In genomic region chr5:43469671-43470396, GRCh38 we compare ENCODE assay signal across 18 cellular contexts. TPM values are rescaled to one million over a fixed set of nuclear protein-coding genes. Genes with fewer than 3 reads are reported as not detected.
DNase-seq lines count a peak whose midpoint lies in the region; ATAC-seq and TF ChIP-seq lines count a peak whose summit lies in the region.
"Had no signal": no experiment of that assay in that cellular context is flagged by ENCODE, and none has a peak within 500 bp of the region (broad histone marks: within the 10 kb centered on the region; RNA-seq: fewer than 3 reads in every experiment).

No MANE protein-coding gene starts in this region.

- no peak overlapping the region for H3K27ac ChIP-seq in endodermal cell (ENCODE audit: low read depth, low read length)
- H3K27ac ChIP-seq in mesendoderm (ENCODE audit: low read depth, low read length), result no peak overlapping the region
- H3K27ac ChIP-seq: SJCRH30 had no signal

- peak overlapping the region; percentile 3 for H3K56ac ChIP-seq in mesendoderm (ENCODE audit: low read length)

- H3K4me1 Mint-ChIP-seq in endodermal cell, result no peaks in the 10 kb centered on the region

- H3K36me3 ChIP-seq in endodermal cell (ENCODE audit: control insufficient read depth, insufficient read depth, low read length) (peaks cover 36% of the 10 kb centered on the region), mesendoderm (ENCODE audit: control insufficient read depth, insufficient read depth, low read length) (no peaks in the 10 kb centered on the region)
- H3K36me3 ChIP-seq: BE2C had no signal

- no peaks in the 10 kb centered on the region for H3K27me3 ChIP-seq in endodermal cell (ENCODE audit: control insufficient read depth, insufficient read depth, low read length, poor library complexity, severe bottlenecking)
- H3K27me3 ChIP-seq in mesendoderm (ENCODE audit: insufficient read depth, low read length, poor library complexity), result no peaks in the 10 kb centered on the region
- H3K27me3 ChIP-seq: BE2C, SJCRH30 had no signal

- no peak overlapping the region for H3K4me3 Mint-ChIP-seq in endodermal cell
- H3K4me3 Mint-ChIP-seq: CD8-positive, alpha-beta T cell had no signal

- no peak overlapping the region for H3K4ac ChIP-seq in mesendoderm (ENCODE audit: low read depth, low read length)

- H4K5ac ChIP-seq in mesendoderm (ENCODE audit: low read length), result no peak overlapping the region

- no peak overlapping the region for H4K8ac ChIP-seq in mesendoderm (ENCODE audit: low read depth, low read length)

- no peak overlapping the region for H2BK15ac ChIP-seq in mesendoderm (replicated peaks; ENCODE audit: low read depth)

- WGBS in endodermal cell (ENCODE audit: insufficient coverage in 1 of 2, insufficient read length in 1 of 2), 2 experiments, result 83 to 89% methylated on average over 4 to 6 of the region's 6 CpGs
- no CpG with 5 or more reads among the region's 6 CpGs for WGBS in mesendoderm (ENCODE audit: extremely low coverage, insufficient coverage, low lambda C conversion rate)

- no peak for ATAC-seq in HG03159 (IDR thresholded peaks at IDR 0.05; ENCODE audit: unreplicated experiment)
- ATAC-seq: CD8-positive, alpha-beta T cell had no signal

- no peaks in the 10 kb centered on the region for H3K79me1 ChIP-seq in mesendoderm (ENCODE audit: low read length)

- TF ChIP-seq RAD21 in Ishikawa (IDR thresholded peaks at IDR 0.05; ENCODE audit: low read depth), result peak; percentile 26; the same call in 1 of the 2 replicates

- H2BK5ac ChIP-seq in mesendoderm (ENCODE audit: low read length), result no peak overlapping the region

- H3K9me3 Mint-ChIP-seq in endodermal cell, result peaks cover 75% of the 10 kb centered on the region

- H3K23ac ChIP-seq in mesendoderm (ENCODE audit: low read length), result no peak overlapping the region

- H3K36me3 Mint-ChIP-seq in endodermal cell (ENCODE audit: low read depth), result peaks cover 76% of the 10 kb centered on the region

- peak; percentile 35 for TF ChIP-seq CTCF in endodermal cell (conservative IDR thresholded peaks at IDR 0.05)

- no peaks in the 10 kb centered on the region for H3K27me3 Mint-ChIP-seq in endodermal cell (ENCODE audit: insufficient read depth)

- no peak overlapping the region for H2BK120ac ChIP-seq in mesendoderm (ENCODE audit: low read depth, low read length)

- H3K9ac ChIP-seq in endodermal cell (ENCODE audit: extremely low read depth, low read length, poor library complexity, severe bottlenecking) (no peak overlapping the region), mesendoderm (ENCODE audit: low read length) (no peak overlapping the region)

- peaks cover 66% of the 10 kb centered on the region for H3K9me3 ChIP-seq in endodermal cell (ENCODE audit: control insufficient read depth, low read length)
- H3K9me3 ChIP-seq: BE2C had no signal

- H3K4me3 ChIP-seq in endodermal cell (ENCODE audit: low read length) (peak overlapping the region; percentile 59), mesendoderm (ENCODE audit: low read length) (no peak overlapping the region)
- H3K4me3 ChIP-seq: SJCRH30 had no signal

- DNase-seq in ELF-1 (ENCODE audit: low read depth, low spot score) (peak; percentile 34), endodermal cell (no peak), mesendoderm (peak; percentile 72), ureter (ENCODE audit: low spot score) (no peak), activated gamma-delta T cell treated with Interleukin-2 at 50 U/mL for 16 hours (no peak)
- DNase-seq in activated T-cell treated with anti-CD3 and anti-CD28 coated beads, Interleukin-2, amount 50 U/mL, for 48 hours, result no peak
- DNase-seq: BE2C; CD8-positive, alpha-beta T cell; DMS 273 treated with DMSO at 0.1 percent for 48 hours; HCEC 1CT; MV-4-11; NCI-H1436 treated with DMSO at 0.1 percent for 48 hours; NCI-H345; NCI-H774; SJCRH30; SW 1271 had no signal

- H3K4me1 ChIP-seq in endodermal cell (ENCODE audit: control insufficient read depth, insufficient read depth, low read length) (no peaks in the 10 kb centered on the region), mesendoderm (ENCODE audit: control insufficient read depth, low read depth, low read length) (no peaks in the 10 kb centered on the region)
- H3K4me1 ChIP-seq: BE2C, SJCRH30 had no signal

- H3K79me2 ChIP-seq in mesendoderm (ENCODE audit: control insufficient read depth, insufficient read depth, low read length), result no peaks in the 10 kb centered on the region

- H3K18ac ChIP-seq in mesendoderm (ENCODE audit: low read length), result peak overlapping the region; percentile 68

- no peak overlapping the region for H2AK5ac ChIP-seq in mesendoderm (ENCODE audit: low read length)

- TF ChIP-seq EP300 in Ishikawa (IDR thresholded peaks at IDR 0.05; ENCODE audit: borderline replicate concordance), result no peak

- H3K4me2 ChIP-seq in mesendoderm (ENCODE audit: low read length), result no peak overlapping the region

- no peak overlapping the region for H3K27ac Mint-ChIP-seq in endodermal cell
- H3K27ac Mint-ChIP-seq: CD8-positive, alpha-beta T cell had no signal

TF ChIP-seq in Ishikawa, 13 proteins besides CTCF, POLR2A, EP300 and RAD21:
- TF ChIP-seq USF1 (IDR thresholded peaks at IDR 0.05), result no peak
- TF ChIP-seq YY1 (IDR thresholded peaks at IDR 0.05; ENCODE audit: low read depth), result no peak
- no peak for TF ChIP-seq TAF1 (IDR thresholded peaks at IDR 0.05; ENCODE audit: low read depth)
- no peak for TF ChIP-seq CEBPB (IDR thresholded peaks at IDR 0.05)
- TF ChIP-seq MAX (IDR thresholded peaks at IDR 0.05), result no peak
- TF ChIP-seq REST (IDR thresholded peaks at IDR 0.05; ENCODE audit: low read depth), result no peak
- TF ChIP-seq TCF12 (IDR thresholded peaks at IDR 0.05; ENCODE audit: low read depth), result no peak
- no peak for TF ChIP-seq NFIC (IDR thresholded peaks at IDR 0.05)
- TF ChIP-seq FOXM1 (IDR thresholded peaks at IDR 0.05; ENCODE audit: borderline replicate concordance, low read depth), result no peak
- no peak for TF ChIP-seq ZBTB7A (IDR thresholded peaks at IDR 0.05; ENCODE audit: low read depth)
- TF ChIP-seq CREB1 (IDR thresholded peaks at IDR 0.05; ENCODE audit: low read depth), result no peak
- no peak for TF ChIP-seq EGR1 (IDR thresholded peaks at IDR 0.05)
- no peak for TF ChIP-seq TEAD4 (IDR thresholded peaks at IDR 0.05)
TF ChIP-seq in Ishikawa: peak in this region for 0.

RNA-seq across cellular contexts. Expression of gene TMEM267, which starts 13.8 kb away (rescaled TPM):
- total RNA-seq in endodermal cell (1 to 10 TPM; 8.3 to 8.9 TPM), ureter (17.5 TPM)
- 10.7 TPM for polyA plus RNA-seq in endodermal cell (2013, experiment 1 of 2)
- 10.1 TPM for polyA plus RNA-seq in endodermal cell (2013, experiment 2 of 2)
- polyA plus RNA-seq in mesendoderm (2013, experiment 1 of 2), result 4.6 TPM
- polyA plus RNA-seq in mesendoderm (2013, experiment 2 of 2), result 5.2 TPM

RNA-seq across cellular contexts. Expression of gene C5orf34, which starts 45.1 kb away (rescaled TPM):
- total RNA-seq in endodermal cell (10 to 100 TPM in 1 of 2 donors, 1 to 10 TPM in 1; 7.4 to 13.0 TPM), ureter (3.2 TPM)
- polyA plus RNA-seq in endodermal cell (2013, experiment 1 of 2), result 11.3 TPM
- 11.0 TPM for polyA plus RNA-seq in endodermal cell (2013, experiment 2 of 2)
- polyA plus RNA-seq in mesendoderm (2013, experiment 1 of 2), result 6.1 TPM
- polyA plus RNA-seq in mesendoderm (2013, experiment 2 of 2), result 6.6 TPM

RNA-seq across cellular contexts. Expression of gene CCL28, which starts 57.6 kb away (rescaled TPM):
- total RNA-seq in endodermal cell (1 to 10 TPM in 1 of 2 donors, not detected in 1; 1.7 TPM), ureter (7.6 TPM)
- not detected for polyA plus RNA-seq in endodermal cell (2013, experiment 1 of 2)
- polyA plus RNA-seq in endodermal cell (2013, experiment 2 of 2), result not detected
- 0.14 TPM for polyA plus RNA-seq in mesendoderm (2013, experiment 1 of 2)
- polyA plus RNA-seq in mesendoderm (2013, experiment 2 of 2), result 0.13 TPM
- total RNA-seq: SJCRH30 had no signal

Comparison
In these comparisons a context has a peak if more than half of its experiments do, and no peak if none do; other contexts are left out.
1. DNase-seq: peak in ELF-1 (single experiment) and mesendoderm (single experiment); none in endodermal cell (single experiment), ureter (single experiment), activated gamma-delta T cell treated with Interleukin-2 at 50 U/mL for 16 hours (single experiment) and activated T-cell treated with anti-CD3 and anti-CD28 coated beads, Interleukin-2, amount 50 U/mL, for 48 hours (0 of 2).